Comparison of ENCODE assay signal across 1 cellular context in genomic region chr6:42694586-42694985, GRCh38.
TF ChIP-seq lines count a peak whose summit lies in the region.

No MANE protein-coding gene starts in this region.

TF ChIP-seq in SK-N-SH, 30 proteins besides CTCF, POLR2A, EP300 and RAD21 (continued from another document):
- TF ChIP-seq GATA2 (CRISPR knock-in tag; IDR thresholded peaks at IDR 0.05) (no peak), TEAD4 (IDR thresholded peaks at IDR 0.05; ENCODE audit: borderline replicate concordance, insufficient read depth) (no peak), FOXM1 (IDR thresholded peaks at IDR 0.05; ENCODE audit: low read depth) (no peak), NRF1 (IDR thresholded peaks at IDR 0.05; ENCODE audit: low read depth, low read length) (no peak)
- TF ChIP-seq, protein P1, sequence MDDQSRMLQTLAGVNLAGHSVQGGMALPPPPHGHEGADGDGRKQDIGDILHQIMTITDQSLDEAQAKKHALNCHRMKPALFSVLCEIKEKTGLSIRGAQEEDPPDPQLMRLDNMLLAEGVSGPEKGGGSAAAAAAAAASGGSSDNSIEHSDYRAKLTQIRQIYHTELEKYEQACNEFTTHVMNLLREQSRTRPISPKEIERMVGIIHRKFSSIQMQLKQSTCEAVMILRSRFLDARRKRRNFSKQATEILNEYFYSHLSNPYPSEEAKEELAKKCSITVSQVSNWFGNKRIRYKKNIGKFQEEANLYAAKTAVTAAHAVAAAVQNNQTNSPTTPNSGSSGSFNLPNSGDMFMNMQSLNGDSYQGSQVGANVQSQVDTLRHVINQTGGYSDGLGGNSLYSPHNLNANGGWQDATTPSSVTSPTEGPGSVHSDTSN (IDR thresholded peaks at IDR 0.05), result 0 out of 2 replicates have a peak, but pooled peaks have one; percentile 16
- TF ChIP-seq, protein P2, sequence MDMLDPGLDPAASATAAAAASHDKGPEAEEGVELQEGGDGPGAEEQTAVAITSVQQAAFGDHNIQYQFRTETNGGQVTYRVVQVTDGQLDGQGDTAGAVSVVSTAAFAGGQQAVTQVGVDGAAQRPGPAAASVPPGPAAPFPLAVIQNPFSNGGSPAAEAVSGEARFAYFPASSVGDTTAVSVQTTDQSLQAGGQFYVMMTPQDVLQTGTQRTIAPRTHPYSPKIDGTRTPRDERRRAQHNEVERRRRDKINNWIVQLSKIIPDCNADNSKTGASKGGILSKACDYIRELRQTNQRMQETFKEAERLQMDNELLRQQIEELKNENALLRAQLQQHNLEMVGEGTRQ (IDR thresholded peaks at IDR 0.05; ENCODE audit: borderline replicate concordance, low read depth, low read length), result no peak
